1 cellular context compared by ENCODE assay signal in the genomic region with DNA sequence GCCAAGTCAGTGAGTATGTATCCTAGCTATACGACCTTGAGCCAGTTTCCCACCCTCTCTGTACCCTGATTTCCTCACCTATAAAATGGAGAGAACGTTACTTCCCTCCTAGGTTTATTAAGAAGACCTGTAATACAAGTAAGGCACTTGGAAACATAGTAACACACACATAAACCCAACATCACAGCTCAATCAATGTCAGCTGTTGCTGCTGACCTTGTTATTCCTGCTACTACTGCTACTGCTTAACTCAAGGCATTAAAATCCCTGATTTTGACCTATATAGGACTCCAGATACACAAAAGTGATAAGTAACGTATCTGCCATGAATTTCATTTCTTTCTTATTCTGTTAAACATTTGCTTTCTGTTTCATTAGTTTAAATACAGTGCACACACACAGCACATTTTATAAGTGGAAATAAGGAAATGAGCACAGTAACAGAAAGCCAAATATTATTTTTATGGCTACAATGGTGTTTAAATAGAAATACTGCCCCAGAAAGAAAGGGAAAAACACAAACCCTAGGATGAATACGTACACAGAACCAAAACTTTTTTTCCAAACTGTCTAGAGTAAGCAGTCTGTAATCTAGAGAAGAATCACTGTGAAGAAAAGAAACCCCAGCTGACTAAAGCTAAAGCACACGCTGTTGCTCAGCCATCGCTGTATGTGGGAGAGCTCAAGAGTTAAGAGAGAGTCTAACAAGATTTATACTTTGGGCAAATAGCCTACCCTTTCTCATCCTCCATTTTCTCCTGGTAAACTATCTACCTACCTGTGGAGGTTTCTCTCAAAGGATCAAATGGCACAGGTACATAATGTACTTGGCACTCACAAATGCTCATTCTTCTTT.
TF ChIP-seq lines count a peak whose summit lies in the region.

No MANE protein-coding gene starts in this region.

TF ChIP-seq in A549, 52 proteins besides CTCF, POLR2A, EP300 and RAD21 (continued from another document):
- TF ChIP-seq BCL3 (IDR thresholded peaks at IDR 0.05) (no peak), RFX5 (IDR thresholded peaks at IDR 0.05) (no peak), EHF (CRISPR knock-in tag; IDR thresholded peaks at IDR 0.05) (no peak), BHLHE40 (IDR thresholded peaks at IDR 0.05; ENCODE audit: low read depth, low read length) (no peak), NPAS2 (CRISPR knock-in tag; IDR thresholded peaks at IDR 0.05; ENCODE audit: borderline replicate concordance) (no peak), MAX (IDR thresholded peaks at IDR 0.05) (no peak), HOXA7 (CRISPR knock-in tag; IDR thresholded peaks at IDR 0.05) (no peak), MAFK (IDR thresholded peaks at IDR 0.05; ENCODE audit: partially characterized antibody) (no peak), TP53 (CRISPR knock-in tag; IDR thresholded peaks at IDR 0.05) (no peak), GATA3 (IDR thresholded peaks at IDR 0.05; ENCODE audit: borderline replicate concordance) (no peak), FOSB (CRISPR knock-in tag; IDR thresholded peaks at IDR 0.05) (no peak), ATOH8 (CRISPR knock-in tag; IDR thresholded peaks at IDR 0.05; ENCODE audit: low read depth) (no peak)
- TF ChIP-seq, protein P1, sequence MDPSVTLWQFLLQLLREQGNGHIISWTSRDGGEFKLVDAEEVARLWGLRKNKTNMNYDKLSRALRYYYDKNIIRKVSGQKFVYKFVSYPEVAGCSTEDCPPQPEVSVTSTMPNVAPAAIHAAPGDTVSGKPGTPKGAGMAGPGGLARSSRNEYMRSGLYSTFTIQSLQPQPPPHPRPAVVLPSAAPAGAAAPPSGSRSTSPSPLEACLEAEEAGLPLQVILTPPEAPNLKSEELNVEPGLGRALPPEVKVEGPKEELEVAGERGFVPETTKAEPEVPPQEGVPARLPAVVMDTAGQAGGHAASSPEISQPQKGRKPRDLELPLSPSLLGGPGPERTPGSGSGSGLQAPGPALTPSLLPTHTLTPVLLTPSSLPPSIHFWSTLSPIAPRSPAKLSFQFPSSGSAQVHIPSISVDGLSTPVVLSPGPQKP (IDR thresholded peaks at IDR 0.05; ENCODE audit: low read depth, low read length): no peak
